In genomic region chr21:41769521-41769920, GRCh38 we compare ENCODE assay signal across 25 cellular contexts. TPM values are rescaled to one million over a fixed set of nuclear protein-coding genes. Genes with fewer than 3 reads are reported as not detected.
DNase-seq lines count a peak whose midpoint lies in the region; ATAC-seq and TF ChIP-seq lines count a peak whose summit lies in the region.
"Had no signal": no experiment of that assay in that cellular context is flagged by ENCODE, and none has a peak within 500 bp of the region (broad histone marks: within the 10 kb centered on the region; RNA-seq: fewer than 3 reads in every experiment).

No MANE protein-coding gene starts in this region.

- H3T11ph ChIP-seq in H9 (ENCODE audit: low read length) = no peak overlapping the region

- no peak overlapping the region for H3K14ac ChIP-seq in H9 (ENCODE audit: insufficient read depth, low read length)

- no peaks in the 10 kb centered on the region for H4K20me1 ChIP-seq in H9 (ENCODE audit: control insufficient read depth, insufficient read depth, insufficient read length)

- peaks cover 9% of the 10 kb centered on the region for H3K23me2 ChIP-seq in H9 (ENCODE audit: insufficient read length, low read depth, low read length, poor library complexity, severe bottlenecking)

- H3K4me1 Mint-ChIP-seq in CD4-positive, CD25-positive, alpha-beta regulatory T cell = peaks cover 9 to 35% (median 17%) of the 10 kb centered on the region in 4 donors
- H3K4me1 Mint-ChIP-seq in H9 = peaks cover 49 to 65% of the 10 kb centered on the region in 2 experiments
- peaks cover 49% of the 10 kb centered on the region for H3K4me1 Mint-ChIP-seq in chondrocyte (ENCODE audit: low read depth)

- peaks cover 32% of the 10 kb centered on the region for H3K4me1 ChIP-seq in CD4-positive, CD25-positive, alpha-beta regulatory T cell (ENCODE audit: control insufficient read depth, insufficient read depth, low read length, poor library complexity, severe bottlenecking)
- H3K4me1 ChIP-seq in H9 (ENCODE audit: insufficient read depth, low read length) (peaks cover 5% of the 10 kb centered on the region; the same call in 1 of the 2 replicates), liver (ENCODE audit: control insufficient read depth in 4 of 4, insufficient read depth in 4 of 4, low read length in 3 of 4) (peaks cover 2 to 30% (median 17%) of the 10 kb centered on the region in 4 donors)

- no peak overlapping the region for H3K4me3 ChIP-seq in CD4-positive, CD25-positive, alpha-beta regulatory T cell (ENCODE audit: low read depth, low read length)
- peak overlapping the region; percentile 33 to 50 (median 43) for H3K4me3 ChIP-seq in liver (ENCODE audit: low read depth in 1 of 3, low read length in 3 of 3)

- no peak overlapping the region for H2AFZ ChIP-seq in H9 (ENCODE audit: low read length)

- H3K27me3 ChIP-seq in CD4-positive, CD25-positive, alpha-beta regulatory T cell (ENCODE audit: control insufficient read depth, insufficient read depth, low read length) = peaks cover 23% of the 10 kb centered on the region
- peaks cover 55% of the 10 kb centered on the region for H3K27me3 ChIP-seq in H9 (ENCODE audit: insufficient read depth, low read length)
- no peaks in the 10 kb centered on the region for H3K27me3 ChIP-seq in liver (ENCODE audit: control insufficient read depth in 4 of 4, insufficient read depth in 4 of 4, low read length in 3 of 4)
- H3K27me3 ChIP-seq: thyroid gland had no signal

- no peak overlapping the region for H3K4ac ChIP-seq in H9 (ENCODE audit: low read depth, low read length)

- no peak overlapping the region for H2BK15ac ChIP-seq in H9 (ENCODE audit: low read depth, low read length)

- H3K27ac ChIP-seq in CD4-positive, CD25-positive, alpha-beta regulatory T cell (ENCODE audit: insufficient read depth, low read length, poor library complexity, severe bottlenecking) = no peak overlapping the region
- no peak overlapping the region for H3K27ac ChIP-seq in H9 (ENCODE audit: insufficient read length, low read depth, low read length)
- H3K27ac ChIP-seq in liver (ENCODE audit: low read depth in 1 of 2, low read length in 2 of 2) = peak overlapping the region; percentile 85 to 92

- no peaks in the 10 kb centered on the region for H3K9me3 ChIP-seq in CD4-positive, CD25-positive, alpha-beta regulatory T cell (ENCODE audit: control insufficient read depth in 2 of 2, low read length in 2 of 2)
- H3K9me3 ChIP-seq in H9 (ENCODE audit: control insufficient read depth, low read depth, low read length) (no peaks in the 10 kb centered on the region), liver (ENCODE audit: control insufficient read depth in 4 of 4, low read length in 3 of 4) (no peaks in the 10 kb centered on the region)
- H3K9me3 ChIP-seq: MG63, thyroid gland had no signal

- H2BK20ac ChIP-seq in H9 (ENCODE audit: low read depth, low read length, poor library complexity, severe bottlenecking) = no peak overlapping the region

- DNase-seq in CD4-positive, CD25-positive, alpha-beta regulatory T cell = no peak
- DNase-seq in H9 (no peak), chondrocyte (ENCODE audit: low spot score) (no peak), nucleus accumbens (lab: John Stamatoyannopoulos, UW) (no peak), DMS 273 (lab: John Stamatoyannopoulos, UW; ENCODE audit: unreplicated experiment) (no peak)
- DNase-seq: activated CD4-positive, alpha-beta T cell treated with anti-CD3 and anti-CD28 coated beads, Interleukin-2, amount 50 U/mL, for 1 hour; activated CD8-positive, alpha-beta memory T cell treated with anti-CD3 and anti-CD28 coated beads, Interleukin-2, amount 50 U/mL, for 48 hours; activated naive CD4-positive, alpha-beta T cell; dermis blood vessel endothelial cell; EL; foreskin melanocyte; MG63; NCI-H1436 treated with DMSO at 0.1 percent for 48 hours; NCI-H2171; NCI-H526 treated with DMSO at 0.1 percent for 48 hours; nephron progenitor cell; SHP77; stimulated activated CD4-positive, alpha-beta T cell treated with anti-CD3 and anti-CD28 coated beads, Interleukin-2, amount 100 ng/mL, for 48 hours; stimulated activated naive CD8-positive, alpha-beta T cell treated with anti-CD3 and anti-CD28 coated beads, Interleukin-15, Interleukin-2, amounts not matched to agents 100 U/mL and 50 U/mL, for 24 hours; thyroid gland had no signal

- no peak overlapping the region for H2BK5ac ChIP-seq in H9 (ENCODE audit: insufficient read length, low read length)

- no peak overlapping the region for H2BK120ac ChIP-seq in H9 (ENCODE audit: low read depth, low read length, poor library complexity, severe bottlenecking)

- no peak overlapping the region for H3K27ac Mint-ChIP-seq in CD4-positive, CD25-positive, alpha-beta regulatory T cell
- no peak overlapping the region for H3K27ac Mint-ChIP-seq in H9
- H3K27ac Mint-ChIP-seq in chondrocyte (ENCODE audit: unreplicated experiment) = no peak overlapping the region
- H3K27ac Mint-ChIP-seq: nephron progenitor cell had no signal

- H3K23ac ChIP-seq in H9 (ENCODE audit: insufficient read length, low read depth, low read length) = no peak overlapping the region

- ATAC-seq in CD4-positive, CD25-positive, alpha-beta regulatory T cell (ENCODE audit: low read depth in 2 of 2) = no peak
- ATAC-seq in HG03280 (IDR thresholded peaks at IDR 0.05; ENCODE audit: unreplicated experiment) (no peak), GM21619 (IDR thresholded peaks at IDR 0.05; ENCODE audit: unreplicated experiment) (no peak)
- ATAC-seq: stimulated activated naive CD8-positive, alpha-beta T cell treated with anti-CD3 and anti-CD28 coated beads, Interleukin-15, Interleukin-2, amounts not matched to agents 100 U/mL and 50 U/mL, for 24 hours had no signal

- TF ChIP-seq CTCF in H9 (conservative IDR thresholded peaks at IDR 0.05) (no peak), chondrocyte (IDR thresholded peaks at IDR 0.05) (no peak), liver (IDR thresholded peaks at IDR 0.05; ENCODE audit: low read depth, low read length, missing input control) (no peak)

- no peak overlapping the region for H4K91ac ChIP-seq in H9 (ENCODE audit: insufficient read length, low read depth, low read length)

- peak overlapping the region; percentile 26 to 79 (median 46) for H3K4me3 Mint-ChIP-seq in CD4-positive, CD25-positive, alpha-beta regulatory T cell
- H3K4me3 Mint-ChIP-seq in H9 (peak overlapping the region in 1 of 2 experiments; percentile 85; a peak in 2 of 5 replicates), chondrocyte (ENCODE audit: unreplicated experiment) (peak overlapping the region; percentile 16)

- H3K4me2 ChIP-seq in H9 (ENCODE audit: insufficient read depth, insufficient read length, low read length) = peak overlapping the region; percentile 80

- WGBS in H9 (ENCODE audit: extremely low coverage, insufficient read length, low lambda C conversion rate) = no CpG with 5 or more reads among the region's 7 CpGs
- WGBS in liver = 76% methylated on average over 7 of the region's 7 CpGs

- no peaks in the 10 kb centered on the region for H3K36me3 ChIP-seq in CD4-positive, CD25-positive, alpha-beta regulatory T cell (ENCODE audit: control insufficient read depth, insufficient read depth, low read length)
- no peaks in the 10 kb centered on the region for H3K36me3 ChIP-seq in liver (ENCODE audit: control insufficient read depth in 4 of 4, insufficient read depth in 3 of 4, low read depth in 1 of 4, low read length in 3 of 4)
- H3K36me3 ChIP-seq: MG63, thyroid gland had no signal

- no peak overlapping the region for H2BK12ac ChIP-seq in H9 (ENCODE audit: insufficient read length, low read depth, low read length)

- H2AK5ac ChIP-seq in H9 (ENCODE audit: insufficient read length, low read length) = no peak overlapping the region

- H4K5ac ChIP-seq in H9 (ENCODE audit: insufficient read length, low read depth, low read length) = no peak overlapping the region

- H3K79me2 ChIP-seq in H9 (ENCODE audit: insufficient read depth, low read length) = no peaks in the 10 kb centered on the region

- H3K9ac ChIP-seq in H9 (ENCODE audit: extremely low read depth, insufficient read length, low read length) = no peak overlapping the region
- H3K9ac ChIP-seq in liver (ENCODE audit: low read depth in 1 of 2, low read length in 2 of 2) = no peak overlapping the region

- peaks cover 0 to 2% (median 0%) of the 10 kb centered on the region in 7 donors for H3K9me3 Mint-ChIP-seq in CD4-positive, CD25-positive, alpha-beta regulatory T cell
- H3K9me3 Mint-ChIP-seq in H9 (peaks cover 0 to 2% of the 10 kb centered on the region in 2 experiments; a peak in 2 of 5 replicates), chondrocyte (ENCODE audit: low read depth) (no peaks in the 10 kb centered on the region)
- H3K9me3 Mint-ChIP-seq: nephron progenitor cell had no signal

- no peaks in the 10 kb centered on the region for H3K36me3 Mint-ChIP-seq in CD4-positive, CD25-positive, alpha-beta regulatory T cell
- H3K36me3 Mint-ChIP-seq in H9 (ENCODE audit: insufficient read depth in 1 of 3, low read depth in 3 of 3) (no peaks in the 10 kb centered on the region), chondrocyte (ENCODE audit: low read depth) (no peaks in the 10 kb centered on the region)
- H3K36me3 Mint-ChIP-seq: IgD-negative memory B cell had no signal

- no peak overlapping the region for H3K56ac ChIP-seq in H9 (ENCODE audit: insufficient read length, low read depth, low read length)

- no peak overlapping the region for H4K8ac ChIP-seq in H9 (replicated peaks; ENCODE audit: insufficient read length, low read depth, low read length)

- no peak for TF ChIP-seq RAD21 in liver (IDR thresholded peaks at IDR 0.05)

- H3K18ac ChIP-seq in H9 (ENCODE audit: insufficient read length, low read depth, low read length) = no peak overlapping the region

- no peaks in the 10 kb centered on the region for H3K79me1 ChIP-seq in H9 (ENCODE audit: insufficient read depth, low read depth, low read length, poor library complexity, severe bottlenecking)

- peaks cover 55% of the 10 kb centered on the region for H3K27me3 Mint-ChIP-seq in CD4-positive, CD25-positive, alpha-beta regulatory T cell
- H3K27me3 Mint-ChIP-seq in H9 (ENCODE audit: low read depth) (peaks cover 82% of the 10 kb centered on the region), chondrocyte (ENCODE audit: low read depth) (no peaks in the 10 kb centered on the region)

TF ChIP-seq in liver, 16 proteins besides CTCF, POLR2A, EP300 and RAD21 (continues in another document):
- no peak for TF ChIP-seq MAX (IDR thresholded peaks at IDR 0.05)
- TF ChIP-seq RXRA (IDR thresholded peaks at IDR 0.05) = no peak

RNA-seq across cellular contexts. Expression of gene RIPK4, which starts 2.7 kb away (rescaled TPM):
- total RNA-seq in CD4-positive, CD25-positive, alpha-beta regulatory T cell = 0.52 TPM
- polyA plus RNA-seq in CD4-positive, CD25-positive, alpha-beta regulatory T cell = under 1 TPM in 2 of 4 donors, not detected in 2; 0.39 to 0.41 TPM
- total RNA-seq in H9 (2021) (2.9 and 3.6 TPM in 2 replicates), chondrocyte (6.1 to 11.3 TPM (median 11.1 TPM) in 3 replicates), liver (10 to 100 TPM in 1 of 2 donors, 1 to 10 TPM in 1; 9.9 to 22.6 TPM)
- 1 to 10 TPM; 4.7 to 7.2 TPM for polyA plus RNA-seq in liver
- total RNA-seq: mesenteric fat pad had no signal
- polyA plus RNA-seq: IgD-negative memory B cell had no signal

Comparison
In these comparisons a context has a peak if more than half of its experiments do, and no peak if none do; other contexts are left out.
1. H3K27ac ChIP-seq: peak in liver (2 of 2); none in CD4-positive, CD25-positive, alpha-beta regulatory T cell (single experiment) and H9 (single experiment).